Comparison of ENCODE assay signal across 29 cellular contexts in genomic region chr10:17768506-17768905, GRCh38. TPM values are rescaled to one million over a fixed set of nuclear protein-coding genes. Genes with fewer than 3 reads are reported as not detected.
DNase-seq lines count a peak whose midpoint lies in the region; ATAC-seq, FAIRE-seq and TF ChIP-seq lines count a peak whose summit lies in the region.
"Had no signal": no experiment of that assay in that cellular context is flagged by ENCODE, and none has a peak within 500 bp of the region (broad histone marks: within the 10 kb centered on the region; RNA-seq: fewer than 3 reads in every experiment).

No MANE protein-coding gene starts in this region.

- H3K36me3 Mint-ChIP-seq in HFFc6 (ENCODE audit: low read depth): peaks cover 13% of the 10 kb centered on the region
- peaks cover 24% of the 10 kb centered on the region for H3K36me3 Mint-ChIP-seq in dendritic cell treated with granulocyte-macrophage colony-stimulating factor and Interleukin-4, amounts not matched to agents 40 ng/mL and 50 ng/mL, for 4 days (ENCODE audit: low read depth)

- H3K27me3 Mint-ChIP-seq in HFFc6 (ENCODE audit: insufficient read depth): no peaks in the 10 kb centered on the region; the same call in 1 of the 2 replicates
- no peaks in the 10 kb centered on the region for H3K27me3 Mint-ChIP-seq in dendritic cell treated with granulocyte-macrophage colony-stimulating factor and Interleukin-4, amounts not matched to agents 40 ng/mL and 50 ng/mL, for 4 days
- H3K27me3 Mint-ChIP-seq: CD4-positive, alpha-beta T cell had no signal

- no peak overlapping the region for H2AK5ac ChIP-seq in trophoblast cell (ENCODE audit: low read length)

- H3K9ac ChIP-seq in trophoblast cell (ENCODE audit: low read length): no peak overlapping the region
- H3K9ac ChIP-seq: KMS-11 had no signal

- no peak overlapping the region for H3K18ac ChIP-seq in trophoblast cell (ENCODE audit: low read length)

- no peaks in the 10 kb centered on the region for H3K9me3 ChIP-seq in trophoblast cell (ENCODE audit: insufficient read depth, low read depth, low read length)
- no peaks in the 10 kb centered on the region for H3K9me3 ChIP-seq in small intestine (ENCODE audit: control insufficient read depth, low read depth)
- no peaks in the 10 kb centered on the region for H3K9me3 ChIP-seq in PC-9 (ENCODE audit: insufficient read depth, low read depth)

- TF ChIP-seq CTCF in HFFc6 (IDR thresholded peaks at IDR 0.05) (no peak), foreskin keratinocyte (conservative IDR thresholded peaks at IDR 0.05) (no peak), PC-9 (conservative IDR thresholded peaks at IDR 0.05) (no peak)

- no peaks in the 10 kb centered on the region for H4K20me1 ChIP-seq in PC-9 (ENCODE audit: insufficient read depth)

- H3K27me3 ChIP-seq in foreskin keratinocyte (no peaks in the 10 kb centered on the region), trophoblast cell (ENCODE audit: insufficient read depth, low read length) (no peaks in the 10 kb centered on the region), small intestine (ENCODE audit: control insufficient read depth in 2 of 2, insufficient read depth in 2 of 2, low read length in 2 of 2) (peaks cover 0 to 3% of the 10 kb centered on the region in 2 donors), PC-9 (ENCODE audit: insufficient read depth, low read depth) (no peaks in the 10 kb centered on the region)

- no peak overlapping the region for H2BK5ac ChIP-seq in trophoblast cell (ENCODE audit: low read depth, low read length, poor library complexity)

- peaks cover 8% of the 10 kb centered on the region for H3K4me1 ChIP-seq in foreskin keratinocyte
- peaks cover 0 to 6% of the 10 kb centered on the region in 2 experiments for H3K4me1 ChIP-seq in trophoblast cell (ENCODE audit: control insufficient read depth in 1 of 2, insufficient read depth in 2 of 2, low read length in 2 of 2)
- H3K4me1 ChIP-seq in small intestine (ENCODE audit: control insufficient read depth in 2 of 2, insufficient read depth in 1 of 2, low read depth in 1 of 2, low read length in 1 of 2): no peaks in the 10 kb centered on the region
- no peaks in the 10 kb centered on the region for H3K4me1 ChIP-seq in PC-9 (replicated peaks; ENCODE audit: insufficient read depth)

- no peak overlapping the region for H4K8ac ChIP-seq in trophoblast cell (ENCODE audit: low read depth, low read length)

- H3K4me2 ChIP-seq in trophoblast cell (ENCODE audit: low read length): no peak overlapping the region
- H3K4me2 ChIP-seq in PC-9: no peak overlapping the region
- H3K4me2 ChIP-seq: KMS-11 had no signal

- no peak overlapping the region for H4K91ac ChIP-seq in trophoblast cell (ENCODE audit: low read depth, low read length)

- H3F3A ChIP-seq in PC-9 (ENCODE audit: insufficient read depth, low read depth): no peaks in the 10 kb centered on the region

- peaks cover 10% of the 10 kb centered on the region for H3K9me3 Mint-ChIP-seq in HFFc6
- H3K9me3 Mint-ChIP-seq in dendritic cell treated with granulocyte-macrophage colony-stimulating factor and Interleukin-4, amounts not matched to agents 40 ng/mL and 50 ng/mL, for 4 days: peaks cover 7% of the 10 kb centered on the region
- H3K9me3 Mint-ChIP-seq: CD4-positive, alpha-beta T cell had no signal

- H3K4me1 Mint-ChIP-seq in HFFc6 (ENCODE audit: low read depth): peaks cover 14% of the 10 kb centered on the region
- peaks cover 60% of the 10 kb centered on the region for H3K4me1 Mint-ChIP-seq in dendritic cell treated with granulocyte-macrophage colony-stimulating factor and Interleukin-4, amounts not matched to agents 40 ng/mL and 50 ng/mL, for 4 days (ENCODE audit: low read depth)

- H3K79me2 ChIP-seq in trophoblast cell (ENCODE audit: control insufficient read depth, insufficient read depth, low read length, poor library complexity) (no peaks in the 10 kb centered on the region), PC-9 (ENCODE audit: low read depth) (no peaks in the 10 kb centered on the region)

- no CpG with 5 or more reads among the region's 5 CpGs for WGBS in trophoblast cell (ENCODE audit: extremely low coverage, insufficient coverage, insufficient read length)
- 88 to 95% (median 90%) methylated on average over 5 of the region's 5 CpGs for WGBS in small intestine, 3 donors

- no TSS peak for BruUV-seq in PC-9 (replicated peaks; lab: Mats Ljungman, UMichigan)

- intact Hi-C loops in dendritic cell treated with granulocyte-macrophage colony-stimulating factor and Interleukin-4, amounts not matched to agents 40 ng/mL and 50 ng/mL, for 4 days (cut with micrococcal nuclease): no loop called here
- intact Hi-C loops in posterior vena cava (cut with DNase I): no loop called here
- intact Hi-C loops in PC-9 (cut with micrococcal nuclease; ENCODE audit: unreplicated experiment): no loop called here

- H3K4me3 Mint-ChIP-seq in HFFc6: no peak overlapping the region
- H3K4me3 Mint-ChIP-seq in dendritic cell treated with granulocyte-macrophage colony-stimulating factor and Interleukin-4, amounts not matched to agents 40 ng/mL and 50 ng/mL, for 4 days: peak overlapping the region; percentile 17
- H3K4me3 Mint-ChIP-seq: CD4-positive, alpha-beta T cell had no signal

- H3K27ac Mint-ChIP-seq in HFFc6: peak overlapping the region; percentile 64
- H3K27ac Mint-ChIP-seq in dendritic cell treated with granulocyte-macrophage colony-stimulating factor and Interleukin-4, amounts not matched to agents 40 ng/mL and 50 ng/mL, for 4 days: peak overlapping the region; percentile 97
- H3K27ac Mint-ChIP-seq: CD4-positive, alpha-beta T cell had no signal

- no peak overlapping the region for H3K27ac ChIP-seq in foreskin keratinocyte
- H3K27ac ChIP-seq in trophoblast cell (ENCODE audit: low read depth, low read length): no peak overlapping the region
- no peak overlapping the region for H3K27ac ChIP-seq in small intestine (ENCODE audit: low read depth in 1 of 2, low read length in 1 of 2)
- H3K27ac ChIP-seq in PC-9: no peak overlapping the region
- H3K27ac ChIP-seq: HL-60, KMS-11, SK-N-MC had no signal

- no peak overlapping the region for H2BK120ac ChIP-seq in trophoblast cell (ENCODE audit: insufficient read depth, low read length, poor library complexity)

- H2AFZ ChIP-seq in trophoblast cell (ENCODE audit: insufficient read depth, low read length, poor library complexity) (no peak overlapping the region), PC-9 (no peak overlapping the region)

- peak; percentile 18 for ATAC-seq in foreskin keratinocyte

- H4K12ac ChIP-seq in trophoblast cell (ENCODE audit: low read depth, low read length): no peak overlapping the region

- DNase-seq in HFFc6 (no peak), foreskin keratinocyte (peak in 1 of 2 donors; percentile 16), trophoblast cell (peak; percentile 17 to 46), posterior vena cava (ENCODE audit: low spot score) (no peak), small intestine (no peak), PC-9 (no peak), GM03348 (ENCODE audit: low spot score) (no peak)
- DNase-seq: CD4-positive, alpha-beta T cell; COR-L47; DMS 273 treated with DMSO at 0.1 percent for 48 hours; DND-41; GOT3; HCEC 1CT; NCI-H1105; NCI-H146; NCI-H2029; NCI-H345; NCI-H524 treated with DMSO at 0.1 percent for 48 hours; OCI-M1; Right ventricle myocardium superior had no signal

- no peaks in the 10 kb centered on the region for H3K36me3 ChIP-seq in trophoblast cell (ENCODE audit: control insufficient read depth in 1 of 2, insufficient read depth in 2 of 2, low read length in 2 of 2)
- H3K36me3 ChIP-seq in small intestine (ENCODE audit: control insufficient read depth in 2 of 2, insufficient read depth in 2 of 2, low read length in 2 of 2): peaks cover 0 to 13% of the 10 kb centered on the region in 2 donors
- no peaks in the 10 kb centered on the region for H3K36me3 ChIP-seq in PC-9 (ENCODE audit: low read depth)

- no peaks in the 10 kb centered on the region for H3K9me2 ChIP-seq in PC-9 (ENCODE audit: insufficient read depth)

- H3K4ac ChIP-seq in trophoblast cell (ENCODE audit: low read depth, low read length): no peak overlapping the region

- H2BK12ac ChIP-seq in trophoblast cell (ENCODE audit: low read length): no peak overlapping the region

- no peak overlapping the region for H3K23ac ChIP-seq in trophoblast cell (ENCODE audit: low read length)

- CTCF ChIA-PET in PC-9 (lab: Charles Lee): no interaction called here

- no peak for FAIRE-seq in small intestine (lab: Jason Lieb, UNC)
- FAIRE-seq: A204.1, GM12892 had no signal

- H3K4me3 ChIP-seq in trophoblast cell (ENCODE audit: low read depth, low read length): no peak overlapping the region
- no peak overlapping the region for H3K4me3 ChIP-seq in small intestine (ENCODE audit: low read depth in 1 of 2, low read length in 2 of 2)
- H3K4me3 ChIP-seq in PC-9: no peak overlapping the region
- H3K4me3 ChIP-seq: SK-N-MC had no signal

- POLR2A ChIA-PET in PC-9 (lab: Charles Lee; ENCODE audit: unreplicated experiment): no interaction called here

- no peaks in the 10 kb centered on the region for H3K79me1 ChIP-seq in trophoblast cell (ENCODE audit: low read length)

- no peak overlapping the region for H3K14ac ChIP-seq in trophoblast cell (ENCODE audit: low read length)

RNA-seq across cellular contexts. Expression of gene TMEM236, which starts 16.5 kb away (rescaled TPM):
- total RNA-seq in HFFc6 (2021; fragmentation: NEBNext Ultra II Directional; extraction: Animal tissue kit (Norgen Biotek cat#: 25700)): under 1 TPM; 0.07 to 0.20 (median 0.09) TPM
- total RNA-seq in foreskin keratinocyte (0.63 TPM in 1 of 2 replicates, not detected in the other), posterior vena cava (1 to 10 TPM; 1.0 to 2.2 TPM), PC-9 (2021) (0.20 and 0.24 TPM in 2 replicates)
- polyA plus RNA-seq in foreskin keratinocyte (0.26 TPM in 1 of 2 replicates, not detected in the other), small intestine (10 to 100 TPM in 1 of 3 donors, 1 to 10 TPM in 2; 5.9 to 16.8 (median 8.1) TPM)
- 0.56 and 0.61 TPM in 2 replicates for polyA plus RNA-seq in trophoblast cell (2013)
- total RNA-seq: G401 had no signal

RNA-seq across cellular contexts. Expression of gene MRC1, which starts 40.6 kb away (rescaled TPM):
- total RNA-seq in HFFc6 (2021; fragmentation: NEBNext Ultra II Directional; extraction: Animal tissue kit (Norgen Biotek cat#: 25700)): under 1 TPM in 2 of 6 experiments, not detected in 4; 0.02 to 0.06 TPM
- total RNA-seq in foreskin keratinocyte: 0.07 TPM in 1 of 2 replicates, not detected in the other
- 0.01 TPM in 1 of 2 replicates, not detected in the other for polyA plus RNA-seq in foreskin keratinocyte
- polyA plus RNA-seq in trophoblast cell (2013): 0.19 and 0.21 TPM in 2 replicates
- 100 to 1,000 TPM in 1 of 2 donors, 10 to 100 TPM in 1; 71.1 to 157 TPM for total RNA-seq in posterior vena cava
- polyA plus RNA-seq in small intestine: 10 to 100 TPM in 1 of 3 donors, 1 to 10 TPM in 2; 1.8 to 23.3 (median 4.1) TPM
- total RNA-seq in PC-9 (2021): 0.07 TPM in 1 of 2 replicates, not detected in the other
- total RNA-seq: G401, RPMI7951 had no signal
- polyA plus RNA-seq: BJ had no signal

Comparison
In these comparisons a context has a peak if more than half of its experiments do, and no peak if none do; other contexts are left out.
1. DNase-seq: peak in trophoblast cell (2 of 2); none in HFFc6 (single experiment), posterior vena cava (single experiment), small intestine (single experiment), PC-9 (0 of 2) and GM03348 (single experiment).
2. RNA of gene MRC1, which starts 40.6 kb away (total RNA-seq): 71.1 to 157 TPM in posterior vena cava; 0.07 TPM in foreskin keratinocyte, 0.07 TPM in PC-9 and 0.02 to 0.06 TPM in HFFc6; every median in the first group is over 10 times any median in the second.